In genomic region chr2:127293758-127294562, GRCh38 we compare ENCODE assay signal across 8 cellular contexts. TPM values are rescaled to one million over a fixed set of nuclear protein-coding genes. Genes with fewer than 3 reads are reported as not detected.
DNase-seq lines count a peak whose midpoint lies in the region; ATAC-seq and TF ChIP-seq lines count a peak whose summit lies in the region.

Gene ERCC3 (minus strand): TSS chr2:127294144. CDS start chr2:127294081, 63 bp downstream.

- H3K4me3 ChIP-seq in HL-60 (replicated peaks; ENCODE audit: insufficient read depth, low read length) (peak within 1 kb of the TSS; percentile 96), NT2/D1 (ENCODE audit: insufficient read length, low read depth) (peak within 1 kb of the TSS; percentile 96), endodermal cell (ENCODE audit: low read length) (peak within 1 kb of the TSS; percentile 94)

- H3K36me3 ChIP-seq in NT2/D1 (ENCODE audit: insufficient read depth, insufficient read length, low read length) (peaks cover 45% of the 10 kb centered on the region), endodermal cell (ENCODE audit: control insufficient read depth, insufficient read depth, low read length) (peaks cover 38% of the 10 kb centered on the region)

- H3K27me3 Mint-ChIP-seq in activated CD8-positive, alpha-beta memory T cell treated with anti-CD3 and anti-CD28 coated beads, Interleukin-2, amount 10 ng/mL, durations not matched to agents 7 days and 5 days: no peaks in the 10 kb centered on the region
- H3K27me3 Mint-ChIP-seq in endodermal cell (ENCODE audit: insufficient read depth): no peaks in the 10 kb centered on the region

- no peaks in the 10 kb centered on the region for H3K9me3 Mint-ChIP-seq in activated CD8-positive, alpha-beta memory T cell treated with anti-CD3 and anti-CD28 coated beads, Interleukin-2, amount 10 ng/mL, durations not matched to agents 7 days and 5 days (ENCODE audit: low read depth)
- no peaks in the 10 kb centered on the region for H3K9me3 Mint-ChIP-seq in endodermal cell

- WGBS in endodermal cell (ENCODE audit: insufficient coverage in 1 of 2, insufficient read length in 1 of 2), 2 experiments: 0% methylated on average over 16 to 55 of the region's 55 CpGs

- peaks cover 22% of the 10 kb centered on the region for H3K36me3 Mint-ChIP-seq in activated CD8-positive, alpha-beta memory T cell treated with anti-CD3 and anti-CD28 coated beads, Interleukin-2, amount 10 ng/mL, durations not matched to agents 7 days and 5 days
- H3K36me3 Mint-ChIP-seq in endodermal cell (ENCODE audit: low read depth): peaks cover 32% of the 10 kb centered on the region

- CTCF ChIA-PET in activated CD8-positive, alpha-beta memory T cell treated with anti-CD3 and anti-CD28 coated beads, Interleukin-2, amount 10 ng/mL, durations not matched to agents 7 days and 5 days (lab: Charles Lee): interaction anchor here (0.6 to 2.1 kb wide), 12 partner anchors 8 to 233 kb away, joined by 3 to 10 read pairs (median 3); partner anchors contain the start of gene IWS1

- ATAC-seq in GM19463 (IDR thresholded peaks at IDR 0.05; ENCODE audit: unreplicated experiment): peak; percentile 100
- ATAC-seq in activated CD8-positive, alpha-beta memory T cell treated with anti-CD3 and anti-CD28 coated beads, Interleukin-2, amount 10 ng/mL, durations not matched to agents 7 days and 5 days: peak; percentile 99

- DNase-seq in COLO668 (lab: John Stamatoyannopoulos, UW; ENCODE audit: unreplicated experiment) (peak; percentile 87), HL-60 (ENCODE audit: low read depth in 1 of 2, low spot score in 1 of 2) (peak; percentile 68 to 78), NT2/D1 (ENCODE audit: low read depth, low spot score) (peak; percentile 83), endodermal cell (peak; percentile 95), mesenteric fat pad (ENCODE audit: low spot score) (peak; percentile 94)
- peak; percentile 92 for DNase-seq in activated CD8-positive, alpha-beta memory T cell treated with anti-CD3 and anti-CD28 coated beads, Interleukin-2, amount 10 ng/mL, durations not matched to agents 7 days and 5 days
- peak; percentile 66 for DNase-seq in stimulated activated CD8-positive, alpha-beta memory T cell treated with anti-CD3 and anti-CD28 coated beads, Interleukin-15, amount 100 ng/mL, for 1 hour (ENCODE audit: low read depth)

- H3K9me3 ChIP-seq in NT2/D1 (ENCODE audit: insufficient read depth, low read length) (no peaks in the 10 kb centered on the region), endodermal cell (ENCODE audit: control insufficient read depth, low read length) (no peaks in the 10 kb centered on the region)

- peak within 1 kb of the TSS; percentile 97 for H3K9ac ChIP-seq in NT2/D1 (ENCODE audit: insufficient read length, low read depth)
- peak within 1 kb of the TSS; percentile 83 for H3K9ac ChIP-seq in endodermal cell (ENCODE audit: extremely low read depth, low read length, poor library complexity, severe bottlenecking)

- peak within 1 kb of the TSS; percentile 100 for H3K4me3 Mint-ChIP-seq in activated CD8-positive, alpha-beta memory T cell treated with anti-CD3 and anti-CD28 coated beads, Interleukin-2, amount 10 ng/mL, durations not matched to agents 7 days and 5 days
- H3K4me3 Mint-ChIP-seq in endodermal cell: peak within 1 kb of the TSS; percentile 75

- H3K27ac Mint-ChIP-seq in activated CD8-positive, alpha-beta memory T cell treated with anti-CD3 and anti-CD28 coated beads, Interleukin-2, amount 10 ng/mL, durations not matched to agents 7 days and 5 days: peak within 1 kb of the TSS; percentile 97
- H3K27ac Mint-ChIP-seq in endodermal cell: peak within 1 kb of the TSS; percentile 94

- TF ChIP-seq CTCF in HL-60 (IDR thresholded peaks at IDR 0.05; ENCODE audit: insufficient read depth, low read length): no peak
- no peak for TF ChIP-seq CTCF in endodermal cell (conservative IDR thresholded peaks at IDR 0.05)

- H3K27ac ChIP-seq in HL-60 (replicated peaks) (peak within 1 kb of the TSS; percentile 62), endodermal cell (ENCODE audit: low read depth, low read length) (peak within 1 kb of the TSS; percentile 54)

- peaks cover 32% of the 10 kb centered on the region for H3K4me1 Mint-ChIP-seq in activated CD8-positive, alpha-beta memory T cell treated with anti-CD3 and anti-CD28 coated beads, Interleukin-2, amount 10 ng/mL, durations not matched to agents 7 days and 5 days
- H3K4me1 Mint-ChIP-seq in endodermal cell: peaks cover 9% of the 10 kb centered on the region

- H3K27me3 ChIP-seq in HL-60 (ENCODE audit: insufficient read depth, poor library complexity, severe bottlenecking) (no peaks in the 10 kb centered on the region), NT2/D1 (ENCODE audit: insufficient read depth, insufficient read length) (no peaks in the 10 kb centered on the region), endodermal cell (ENCODE audit: control insufficient read depth, insufficient read depth, low read length, poor library complexity, severe bottlenecking) (no peaks in the 10 kb centered on the region)

- H3K4me1 ChIP-seq in NT2/D1 (ENCODE audit: insufficient read depth, insufficient read length) (no peaks in the 10 kb centered on the region), endodermal cell (ENCODE audit: control insufficient read depth, insufficient read depth, low read length) (no peaks in the 10 kb centered on the region)

RNA-seq across cellular contexts. Expression of gene ERCC3, which starts in this region (rescaled TPM):
- total RNA-seq in activated CD8-positive, alpha-beta memory T cell treated with anti-CD3 and anti-CD28 coated beads, Interleukin-2, amount 10 ng/mL, durations not matched to agents 7 days and 5 days: 10 to 100 TPM; 60.1 to 66.1 TPM
- total RNA-seq in endodermal cell (10 to 100 TPM; 64.5 to 72.6 TPM), mesenteric fat pad (36.3 TPM)
- 51.5 TPM for polyA plus RNA-seq in endodermal cell (2013, experiment 1 of 2)
- polyA plus RNA-seq in endodermal cell (2013, experiment 2 of 2): 52.1 TPM

Comparison
In these comparisons a context has a peak if more than half of its experiments do, and no peak if none do; other contexts are left out.
1. Peak in every context shown above with its lines: DNase-seq, ATAC-seq, H3K4me3 ChIP-seq and H3K27ac ChIP-seq.